ENCODE assay signal across 13 cellular contexts in genomic region chr15:74892313-74892712, GRCh38. TPM values are rescaled to one million over a fixed set of nuclear protein-coding genes. Genes with fewer than 3 reads are reported as not detected.
DNase-seq lines count a peak whose midpoint lies in the region; ATAC-seq and TF ChIP-seq lines count a peak whose summit lies in the region.
"Had no signal": no experiment of that assay in that cellular context is flagged by ENCODE, and none has a peak within 500 bp of the region (broad histone marks: within the 10 kb centered on the region; RNA-seq: fewer than 3 reads in every experiment).

No MANE protein-coding gene starts in this region.

- H2AFZ ChIP-seq in mesenchymal stem cell (ENCODE audit: low read depth, low read length), result no peak overlapping the region

- H3K4ac ChIP-seq in mesenchymal stem cell (ENCODE audit: low read depth in 1 of 2, low read length in 2 of 2), result no peak overlapping the region

- H2BK15ac ChIP-seq in mesenchymal stem cell (ENCODE audit: low read depth, poor library complexity, severe bottlenecking), result no peak overlapping the region

- H3K14ac ChIP-seq in mesenchymal stem cell (ENCODE audit: low read length in 2 of 2), result no peak overlapping the region

- H3K27ac Mint-ChIP-seq in MCF 10A (ENCODE audit: low read depth, unreplicated experiment), result no peak overlapping the region

- H3K9me3 Mint-ChIP-seq in MCF 10A (ENCODE audit: unreplicated experiment), result no peaks in the 10 kb centered on the region

- no peak overlapping the region for H2AK5ac ChIP-seq in mesenchymal stem cell (ENCODE audit: low read length, severe bottlenecking)

- TF ChIP-seq EP300 in transverse colon (IDR thresholded peaks at IDR 0.05; ENCODE audit: low read depth), result no peak

- no peak for ATAC-seq in left ventricle myocardium superior
- ATAC-seq: foreskin keratinocyte had no signal

- no peak overlapping the region for H3K18ac ChIP-seq in mesenchymal stem cell (ENCODE audit: low read depth in 1 of 2, low read length in 2 of 2)

- no peak overlapping the region for H2BK120ac ChIP-seq in mesenchymal stem cell (ENCODE audit: low read depth, low read length)

- CTCF ChIA-PET in MCF 10A (lab: Yijun Ruan, JAX) (interaction anchor here (0.8 to 5.0 kb wide), 2 partner anchors 9 to 12 kb away, joined by 3 to 38 read pairs; no protein-coding TSS in a partner anchor), RWPE1 (lab: Yijun Ruan, JAX) (interaction anchor here (1.9 kb wide), 1 partner anchor 10 kb away, joined by 11 read pairs; no protein-coding TSS in a partner anchor)

- H3K36me3 ChIP-seq in breast epithelium (no peaks in the 10 kb centered on the region), transverse colon (no peaks in the 10 kb centered on the region), MG63 (peaks cover 30% of the 10 kb centered on the region), mesenchymal stem cell (ENCODE audit: control insufficient read depth in 1 of 2, insufficient read depth in 2 of 2, low read depth in 1 of 2, low read length in 2 of 2) (peaks cover 43% of the 10 kb centered on the region in 2 experiments)

- H3K27ac ChIP-seq in breast epithelium, result no peak overlapping the region
- peak overlapping the region; percentile 42 for H3K27ac ChIP-seq in RWPE1
- H3K27ac ChIP-seq in transverse colon, result peak overlapping the region; percentile 82 to 89 (median 84)
- H3K27ac ChIP-seq in mesenchymal stem cell (ENCODE audit: low read length, poor library complexity, severe bottlenecking), result no peak overlapping the region
- H3K27ac ChIP-seq: foreskin keratinocyte had no signal

- H3K23ac ChIP-seq in mesenchymal stem cell (ENCODE audit: low read length in 2 of 2), result peak overlapping the region in 1 of 2 experiments; percentile 9

- DNase-seq in MCF 10A (ENCODE audit: unreplicated experiment) (peak; percentile 74), breast epithelium (ENCODE audit: low spot score in 2 of 2) (no peak), RWPE1 (ENCODE audit: low spot score) (peak; percentile 57), left ventricle myocardium superior (peak; percentile 37), transverse colon (peak; percentile 54), NCI-H748 (lab: John Stamatoyannopoulos, UW; ENCODE audit: unreplicated experiment) (no peak), MG63 (no peak), mesenchymal stem cell (no peak)
- DNase-seq: activated CD8-positive, alpha-beta memory T cell treated with anti-CD3 and anti-CD28 coated beads, Interleukin-2, amount 50 U/mL, for 4 hours; aorta; BE2C; foreskin keratinocyte; stimulated activated naive CD4-positive, alpha-beta T cell treated with Interleukin-2 at 50 U/mL for 16 hours had no signal

- intact Hi-C loops in MCF 10A (cut with micrococcal nuclease) (no loop called here), breast epithelium (cut with DNase I; ENCODE audit: low total_unique reads) (no loop called here), left ventricle myocardium superior (cut with micrococcal nuclease) (no loop called here), transverse colon (cut with DNase I; ENCODE audit: low total_unique reads) (no loop called here)

- H3K4me3 ChIP-seq in breast epithelium, result no peak overlapping the region
- no peak overlapping the region for H3K4me3 ChIP-seq in transverse colon
- H3K4me3 ChIP-seq in MG63, result no peak overlapping the region
- no peak overlapping the region for H3K4me3 ChIP-seq in mesenchymal stem cell (ENCODE audit: insufficient read depth in 1 of 2, low read depth in 1 of 2, low read length in 2 of 2)

- TF ChIP-seq POLR2A in breast epithelium (IDR thresholded peaks at IDR 0.05) (no peak), transverse colon (IDR thresholded peaks at IDR 0.05) (no peak)

- H4K91ac ChIP-seq in mesenchymal stem cell (ENCODE audit: low read length), result no peak overlapping the region

- POLR2A ChIA-PET in MCF 10A (lab: Yijun Ruan, JAX) (interaction anchor here (2.0 kb wide), 1 partner anchor 9 kb away, joined by 7 read pairs; no protein-coding TSS in a partner anchor), RWPE1 (lab: Yijun Ruan, JAX; ENCODE audit: low non-redundant PET) (no interaction called here)

- peaks cover 24% of the 10 kb centered on the region for H3K36me3 Mint-ChIP-seq in MCF 10A (ENCODE audit: insufficient read depth, unreplicated experiment)

- H4K8ac ChIP-seq in mesenchymal stem cell (ENCODE audit: low read length), result no peak overlapping the region

- H3K27me3 ChIP-seq in breast epithelium (no peaks in the 10 kb centered on the region), transverse colon (no peaks in the 10 kb centered on the region), MG63 (no peaks in the 10 kb centered on the region), mesenchymal stem cell (ENCODE audit: control insufficient read depth in 1 of 2, insufficient read depth in 1 of 2, low read length in 2 of 2) (no peaks in the 10 kb centered on the region)
- H3K27me3 ChIP-seq: BE2C, foreskin keratinocyte had no signal

- H2BK12ac ChIP-seq in mesenchymal stem cell (ENCODE audit: low read length in 2 of 2), result no peak overlapping the region

- no peaks in the 10 kb centered on the region for H3K9me3 ChIP-seq in breast epithelium
- H3K9me3 ChIP-seq in transverse colon, result no peaks in the 10 kb centered on the region
- no peaks in the 10 kb centered on the region for H3K9me3 ChIP-seq in MG63
- H3K9me3 ChIP-seq in mesenchymal stem cell (ENCODE audit: control insufficient read depth, low read length), result no peaks in the 10 kb centered on the region
- H3K9me3 ChIP-seq: BE2C had no signal

- H3K27me3 Mint-ChIP-seq in MCF 10A (ENCODE audit: insufficient read depth, unreplicated experiment), result no peaks in the 10 kb centered on the region

- H3K4me1 ChIP-seq in breast epithelium (peaks cover 0 to 7% of the 10 kb centered on the region in 2 donors), transverse colon (peaks cover 3 to 42% (median 32%) of the 10 kb centered on the region in 4 donors), mesenchymal stem cell (ENCODE audit: control insufficient read depth, insufficient read depth, low read depth, low read length) (peaks cover 15% of the 10 kb centered on the region)
- H3K4me1 ChIP-seq: BE2C had no signal

- no peak overlapping the region for H3K4me3 Mint-ChIP-seq in MCF 10A (ENCODE audit: unreplicated experiment)

- H3K4me1 Mint-ChIP-seq in MCF 10A (ENCODE audit: insufficient read depth, unreplicated experiment), result peaks cover 25% of the 10 kb centered on the region

- in situ Hi-C loops in transverse colon (cut with MboI; ENCODE audit: low pct_ligation_motif_present in 1 of 4, low pct_unique_long_range_greater_than_20kb in 1 of 4, low sequenced_read_pairs in 3 of 4), result no loop called here

- BruUV-seq in MCF 10A (replicated peaks; lab: Mats Ljungman, UMichigan), result no TSS peak

- no peak overlapping the region for H3K9ac ChIP-seq in mesenchymal stem cell (ENCODE audit: low read length)

- no peak for TF ChIP-seq CTCF in MCF 10A (IDR thresholded peaks at IDR 0.05; ENCODE audit: unreplicated experiment)
- no peak for TF ChIP-seq CTCF in breast epithelium (IDR thresholded peaks at IDR 0.05)
- no peak for TF ChIP-seq CTCF in RWPE1 (conservative IDR thresholded peaks at IDR 0.05; ENCODE audit: low read depth)
- TF ChIP-seq CTCF in transverse colon (IDR thresholded peaks at IDR 0.05), result no peak

- H3K4me2 ChIP-seq in mesenchymal stem cell (ENCODE audit: low read length, poor library complexity, severe bottlenecking), result no peak overlapping the region

- no peak overlapping the region for H2BK5ac ChIP-seq in mesenchymal stem cell (ENCODE audit: low read depth, low read length, poor library complexity, severe bottlenecking)

- H3K79me1 ChIP-seq in mesenchymal stem cell (replicated peaks; ENCODE audit: low read length, poor library complexity, severe bottlenecking), result peaks cover 23% of the 10 kb centered on the region

- WGBS in transverse colon (ENCODE audit: low coverage in 1 of 2), 2 donors, result 20 to 87% methylated on average over 1 to 3 of the region's 3 CpGs
- whole genome bisulfite sequencing in mesenchymal stem cell, result 100% methylated on average over 3 of the region's 3 CpGs

RNA-seq across cellular contexts. Expression of gene MPI, which starts 2.5 kb away (rescaled TPM):
- total RNA-seq in MCF 10A (2022), result 30.8 and 31.4 TPM in 2 replicates
- 10 to 100 TPM; 42.7 to 70.1 (median 48.3) TPM for total RNA-seq in breast epithelium
- 53.7 TPM for total RNA-seq in left ventricle myocardium superior
- 100 to 1,000 TPM in 2 of 4 donors, 10 to 100 TPM in 2; 63.1 to 176 (median 98.4) TPM for total RNA-seq in transverse colon
- 32.8 and 42.5 TPM in 2 replicates for total RNA-seq in MG63 (2014; rRNA removed; shearing (Covaris generic); ENCODE audit: low replicate concordance)
- polyA plus RNA-seq in mesenchymal stem cell (2013, experiment 1 of 2), result 25.4 TPM
- polyA plus RNA-seq in mesenchymal stem cell (2013, experiment 2 of 2), result 25.0 TPM

RNA-seq across cellular contexts. Expression of gene FAM219B, which starts 14.3 kb away (rescaled TPM):
- total RNA-seq in MCF 10A (2022) (62.9 and 68.4 TPM in 2 replicates), breast epithelium (10 to 100 TPM; 51.4 to 72.0 (median 54.1) TPM), left ventricle myocardium superior (110 TPM), transverse colon (100 to 1,000 TPM in 1 of 4 donors, 10 to 100 TPM in 3; 62.8 to 428 (median 68.7) TPM)
- 22.6 and 65.2 TPM in 2 replicates for total RNA-seq in MG63 (2014; rRNA removed; shearing (Covaris generic); ENCODE audit: low replicate concordance)
- 41.8 TPM for polyA plus RNA-seq in mesenchymal stem cell (2013, experiment 1 of 2)
- polyA plus RNA-seq in mesenchymal stem cell (2013, experiment 2 of 2), result 44.0 TPM

RNA-seq across cellular contexts. Expression of gene SCAMP2, which starts 19.1 kb away (rescaled TPM):
- total RNA-seq in MCF 10A (2022), result 64.4 and 67.7 TPM in 2 replicates
- total RNA-seq in breast epithelium, result 10 to 100 TPM; 49.5 to 71.4 (median 69.4) TPM
- total RNA-seq in left ventricle myocardium superior, result 46.2 TPM
- total RNA-seq in transverse colon, result 100 to 1,000 TPM; 154 to 234 (median 193) TPM
- total RNA-seq in MG63 (2014; rRNA removed; shearing (Covaris generic); ENCODE audit: low replicate concordance), result 10.7 and 21.6 TPM in 2 replicates
- 81.8 TPM for polyA plus RNA-seq in mesenchymal stem cell (2013, experiment 1 of 2)
- 78.8 TPM for polyA plus RNA-seq in mesenchymal stem cell (2013, experiment 2 of 2)

RNA-seq across cellular contexts. Expression of gene COX5A, which starts 45.6 kb away (rescaled TPM):
- total RNA-seq in MCF 10A (2022) (295 and 339 TPM in 2 replicates), breast epithelium (10 to 100 TPM; 55.6 to 73.8 (median 58.3) TPM), left ventricle myocardium superior (1,577 TPM), transverse colon (100 to 1,000 TPM; 135 to 437 (median 219) TPM)
- total RNA-seq in MG63 (2014; rRNA removed; shearing (Covaris generic); ENCODE audit: low replicate concordance), result 343 and 426 TPM in 2 replicates
- polyA plus RNA-seq in mesenchymal stem cell (2013, experiment 1 of 2), result 303 TPM
- 324 TPM for polyA plus RNA-seq in mesenchymal stem cell (2013, experiment 2 of 2)

RNA-seq across cellular contexts. Expression of gene ULK3, which starts 49.4 kb away (rescaled TPM):
- total RNA-seq in MCF 10A (2022) (27.6 and 31.3 TPM in 2 replicates), breast epithelium (10 to 100 TPM; 28.3 to 48.8 (median 48.0) TPM), left ventricle myocardium superior (47.5 TPM), transverse colon (100 to 1,000 TPM; 138 to 473 (median 312) TPM)
- 14.5 and 19.5 TPM in 2 replicates for total RNA-seq in MG63 (2014; rRNA removed; shearing (Covaris generic); ENCODE audit: low replicate concordance)
- polyA plus RNA-seq in mesenchymal stem cell (2013, experiment 1 of 2), result 15.0 TPM
- polyA plus RNA-seq in mesenchymal stem cell (2013, experiment 2 of 2), result 14.2 TPM

Comparison
In these comparisons a context has a peak if more than half of its experiments do, and no peak if none do; other contexts are left out.
1. DNase-seq: peak in MCF 10A (single experiment), RWPE1 (single experiment), left ventricle myocardium superior (single experiment) and transverse colon (single experiment); none in breast epithelium (0 of 2), NCI-H748 (single experiment), MG63 (single experiment) and mesenchymal stem cell (single experiment).
2. H3K27ac ChIP-seq: peak in RWPE1 (single experiment) and transverse colon (4 of 4); none in breast epithelium (0 of 2) and mesenchymal stem cell (single experiment).